Comparison of ENCODE assay signal across 16 cellular contexts in genomic region chr17:81741594-81742452, GRCh38. TPM values are rescaled to one million over a fixed set of nuclear protein-coding genes. Genes with fewer than 3 reads are reported as not detected.
DNase-seq lines count a peak whose midpoint lies in the region; ATAC-seq, FAIRE-seq and TF ChIP-seq lines count a peak whose summit lies in the region.
"Had no signal": no experiment of that assay in that cellular context is flagged by ENCODE, and none has a peak within 500 bp of the region (broad histone marks: within the 10 kb centered on the region; RNA-seq: fewer than 3 reads in every experiment).

No MANE protein-coding gene starts in this region.

- H4K20me1 ChIP-seq in HepG2 (ENCODE audit: insufficient read depth, low read length): no peaks in the 10 kb centered on the region

- peaks cover 2% of the 10 kb centered on the region for H3K4me1 Mint-ChIP-seq in activated CD8-positive, alpha-beta T cell treated with anti-CD3 and anti-CD28 coated beads, Interleukin-2, amount 10 ng/mL, durations not matched to agents 7 days and 5 days (ENCODE audit: low read depth)

- intact Hi-C loops in HepG2 (cut with micrococcal nuclease; ENCODE audit: unreplicated experiment) (no loop called here), thyroid gland (cut with DNase I) (no loop called here), vagina (cut with DNase I) (no loop called here)

- H3K27ac ChIP-seq in HepG2 (ENCODE audit: extremely low read length, insufficient read depth, low read length) (no peak overlapping the region), upper lobe of left lung (no peak overlapping the region), thyroid gland (no peak overlapping the region), vagina (no peak overlapping the region)
- H3K27ac ChIP-seq: tibial nerve had no signal

- H2AFZ ChIP-seq in HepG2 (ENCODE audit: low read length): no peak overlapping the region

- CTCF ChIA-PET in activated CD8-positive, alpha-beta T cell treated with anti-CD3 and anti-CD28 coated beads, Interleukin-2, amount 10 ng/mL, durations not matched to agents 7 days and 5 days (lab: Charles Lee): no interaction called here
- CTCF ChIA-PET in HepG2 (lab: Yijun Ruan, JAX; ENCODE audit: low intra/inter-chr PET ratio, low total read pairs): no interaction called here

- H3K4me3 Mint-ChIP-seq in activated CD8-positive, alpha-beta T cell treated with anti-CD3 and anti-CD28 coated beads, Interleukin-2, amount 10 ng/mL, durations not matched to agents 7 days and 5 days: no peak overlapping the region

- H3K27me3 ChIP-seq in HepG2 (ENCODE audit: control insufficient read depth in 1 of 2, insufficient read depth in 2 of 2, low read length in 2 of 2): peaks cover 2 to 43% of the 10 kb centered on the region in 2 experiments; a peak in 4 of 5 replicates
- no peaks in the 10 kb centered on the region for H3K27me3 ChIP-seq in upper lobe of left lung
- H3K27me3 ChIP-seq in thyroid gland: no peaks in the 10 kb centered on the region
- H3K27me3 ChIP-seq in vagina: no peaks in the 10 kb centered on the region

- H3K36me3 Mint-ChIP-seq in activated CD8-positive, alpha-beta T cell treated with anti-CD3 and anti-CD28 coated beads, Interleukin-2, amount 10 ng/mL, durations not matched to agents 7 days and 5 days (ENCODE audit: low read depth): no peaks in the 10 kb centered on the region
- H3K36me3 Mint-ChIP-seq: activated naive CD4-positive, alpha-beta T cell treated with anti-CD3 and anti-CD28 coated beads, Interleukin-2, amount 50 U/mL, for 72 hours had no signal

- H3K9me3 Mint-ChIP-seq in activated CD8-positive, alpha-beta T cell treated with anti-CD3 and anti-CD28 coated beads, Interleukin-2, amount 10 ng/mL, durations not matched to agents 7 days and 5 days (ENCODE audit: insufficient read depth): no peaks in the 10 kb centered on the region
- H3K9me3 Mint-ChIP-seq: activated naive CD4-positive, alpha-beta T cell treated with anti-CD3 and anti-CD28 coated beads, Interleukin-2, amount 50 U/mL, for 72 hours had no signal

- WGBS in HepG2 (ENCODE audit: low lambda C conversion rate): 19% methylated on average over 11 of the region's 26 CpGs
- WGBS in upper lobe of left lung, 2 donors: 42 to 51% methylated on average over 11 to 14 of the region's 26 CpGs
- 46 to 64% methylated on average over 8 to 17 of the region's 26 CpGs for WGBS in thyroid gland, 2 donors

- peak; percentile 64 for ATAC-seq in activated CD8-positive, alpha-beta T cell treated with anti-CD3 and anti-CD28 coated beads, Interleukin-2, amount 10 ng/mL, durations not matched to agents 7 days and 5 days
- ATAC-seq in HepG2 (peak; percentile 69), upper lobe of left lung (ENCODE audit: low FRiP score in 2 of 2) (peak; percentile 14 to 51)

- POLR2A ChIA-PET in activated CD8-positive, alpha-beta T cell treated with anti-CD3 and anti-CD28 coated beads, Interleukin-2, amount 10 ng/mL, durations not matched to agents 7 days and 5 days (lab: Charles Lee): no interaction called here
- POLR2A ChIA-PET in HepG2 (lab: Yijun Ruan, JAX): no interaction called here

- TF ChIP-seq RAD21 in HepG2 (CRISPR knock-in tag; IDR thresholded peaks at IDR 0.05): no peak

- H3K9ac ChIP-seq in HepG2 (ENCODE audit: insufficient read depth, low read depth, low read length): no peak overlapping the region

- peaks cover 10% of the 10 kb centered on the region for H3K27me3 Mint-ChIP-seq in activated CD8-positive, alpha-beta T cell treated with anti-CD3 and anti-CD28 coated beads, Interleukin-2, amount 10 ng/mL, durations not matched to agents 7 days and 5 days (ENCODE audit: low read depth)

- in situ Hi-C loops in HepG2 (cut with HindIII; ENCODE audit: extremely low pct_ligation_motif_present, low pct_unique_long_range_greater_than_20kb): no loop called here

- TF ChIP-seq POLR2A in HepG2 (IDR thresholded peaks at IDR 0.05; ENCODE audit: insufficient read depth in 1 of 2, low read depth in 2 of 2, low read length in 2 of 2): no peak
- TF ChIP-seq POLR2A in upper lobe of left lung (IDR thresholded peaks at IDR 0.05): no peak
- TF ChIP-seq POLR2A in thyroid gland (IDR thresholded peaks at IDR 0.05): no peak
- no peak for TF ChIP-seq POLR2A in vagina (IDR thresholded peaks at IDR 0.05)

- no peaks in the 10 kb centered on the region for H3K9me3 ChIP-seq in HepG2 (ENCODE audit: low read length)
- no peaks in the 10 kb centered on the region for H3K9me3 ChIP-seq in upper lobe of left lung
- no peaks in the 10 kb centered on the region for H3K9me3 ChIP-seq in thyroid gland
- H3K9me3 ChIP-seq in vagina: no peaks in the 10 kb centered on the region
- H3K9me3 ChIP-seq: tibial nerve had no signal

- H3K36me3 ChIP-seq in HepG2 (replicated peaks in 1 of 2; ENCODE audit: control insufficient read depth in 1 of 2, insufficient read depth in 2 of 2, low read length in 2 of 2) (no peaks in the 10 kb centered on the region), upper lobe of left lung (no peaks in the 10 kb centered on the region), thyroid gland (no peaks in the 10 kb centered on the region), vagina (no peaks in the 10 kb centered on the region)
- H3K36me3 ChIP-seq: tibial nerve had no signal

- peak overlapping the region; percentile 69 for H3K27ac Mint-ChIP-seq in activated CD8-positive, alpha-beta T cell treated with anti-CD3 and anti-CD28 coated beads, Interleukin-2, amount 10 ng/mL, durations not matched to agents 7 days and 5 days
- H3K27ac Mint-ChIP-seq: activated naive CD4-positive, alpha-beta T cell treated with anti-CD3 and anti-CD28 coated beads, Interleukin-2, amount 50 U/mL, for 72 hours had no signal

- peak overlapping the region in 1 of 3 experiments; percentile 38; a peak in 1 of 6 replicates for H3K4me3 ChIP-seq in HepG2 (replicated peaks in 1 of 3; ENCODE audit: insufficient read depth in 1 of 3, low read depth in 2 of 3, low read length in 3 of 3)
- no peak overlapping the region for H3K4me3 ChIP-seq in upper lobe of left lung
- no peak overlapping the region for H3K4me3 ChIP-seq in thyroid gland (replicated peaks in 1 of 3)
- no peak overlapping the region for H3K4me3 ChIP-seq in vagina
- H3K4me3 ChIP-seq: tibial nerve had no signal

- no peaks in the 10 kb centered on the region for H3K79me2 ChIP-seq in HepG2 (ENCODE audit: insufficient read depth, low read length)

- peak; percentile 55 for DNase-seq in activated effector memory CD4-positive, alpha-beta T cell treated with anti-CD3 and anti-CD28 coated beads, Interleukin-2, amount 50 U/mL, for 16 hours
- no peak for DNase-seq in activated effector memory CD4-positive, alpha-beta T cell treated with Interleukin-2 at 50 U/mL for 16 hours
- no peak for DNase-seq in activated CD8-positive, alpha-beta T cell treated with anti-CD3 and anti-CD28 coated beads, Interleukin-2, amount 10 ng/mL, durations not matched to agents 7 days and 5 days
- DNase-seq in HepG2 (ENCODE audit: low spot score) (no peak), upper lobe of left lung (peak in 1 of 2 donors; percentile 63), thyroid gland (no peak), vagina (ENCODE audit: extremely low spot score in 2 of 2) (no peak)
- DNase-seq in NK-92 treated with Interleukin-12 subunit alpha and Interleukin-12 subunit beta, amount 100 ng/mL, for 24 hours (lab: John Stamatoyannopoulos, UW): no peak
- DNase-seq: activated CD4-positive, CD25-positive, alpha-beta regulatory T cell treated with anti-CD3 and anti-CD28 coated beads, Interleukin-2, amount 50 U/mL, for 72 hours; NCI-H1092 treated with DMSO at 0.1 percent for 48 hours; stimulated activated CD4-positive, alpha-beta T cell treated with anti-CD3 and anti-CD28 coated beads, Interleukin-4, amount 100 ng/mL, for 1 hour; stimulated activated CD8-positive, alpha-beta memory T cell treated with anti-CD3 and anti-CD28 coated beads, Interleukin-4, amount 100 ng/mL, for 48 hours had no signal

- H3K4me2 ChIP-seq in HepG2 (ENCODE audit: low read depth, low read length): peak overlapping the region; percentile 51

- no peak for TF ChIP-seq CTCF in HepG2 (CRISPR knock-in tag; IDR thresholded peaks at IDR 0.05)
- TF ChIP-seq CTCF in upper lobe of left lung (IDR thresholded peaks at IDR 0.05): no peak
- TF ChIP-seq CTCF in thyroid gland (IDR thresholded peaks at IDR 0.05): no peak
- TF ChIP-seq CTCF in vagina (IDR thresholded peaks at IDR 0.05): no peak

- no TSS peak for BruUV-seq in HepG2 (replicated peaks; lab: Mats Ljungman, UMichigan)

- H3K4me1 ChIP-seq in HepG2 (ENCODE audit: insufficient read depth, low read length): peaks cover 23% of the 10 kb centered on the region
- H3K4me1 ChIP-seq in upper lobe of left lung: peaks cover 0 to 14% (median 6%) of the 10 kb centered on the region in 4 donors
- H3K4me1 ChIP-seq in thyroid gland: no peaks in the 10 kb centered on the region
- no peaks in the 10 kb centered on the region for H3K4me1 ChIP-seq in vagina

- no peak for TF ChIP-seq EP300 in HepG2 (IDR thresholded peaks at IDR 0.05; ENCODE audit: low read depth in 2 of 2, low read length in 2 of 2)
- no peak for TF ChIP-seq EP300 in HepG2 (CRISPR knock-in tag; IDR thresholded peaks at IDR 0.05; ENCODE audit: borderline replicate concordance)
- no peak for TF ChIP-seq EP300 in upper lobe of left lung (IDR thresholded peaks at IDR 0.05)

- FAIRE-seq in HepG2 (lab: Jason Lieb, UNC): no peak
- FAIRE-seq: bronchial epithelial cell, kidney had no signal

RNA-seq across cellular contexts. Expression of gene SLC25A10, which starts 29.7 kb away (rescaled TPM):
- total RNA-seq in activated CD8-positive, alpha-beta T cell treated with anti-CD3 and anti-CD28 coated beads, Interleukin-2, amount 10 ng/mL, durations not matched to agents 7 days and 5 days: 10 to 100 TPM; 39.2 to 40.4 TPM
- total RNA-seq in HepG2 (2016; rRNA removed; fragmentation: Illumina TruSeq; extraction: Trizol): 111 and 140 TPM in 2 replicates
- total RNA-seq in HepG2 (2016; cell fraction: cytosol; rRNA removed; fragmentation: Illumina TruSeq; extraction: Trizol; ENCODE audit: low read depth): 76.5 and 89.9 TPM in 2 replicates
- total RNA-seq in HepG2 (2016; cell fraction: insoluble cytoplasmic fraction; rRNA removed; fragmentation: Illumina TruSeq; extraction: Trizol): 100 and 147 TPM in 2 replicates
- total RNA-seq in HepG2 (2016; cell fraction: membrane; rRNA removed; fragmentation: Illumina TruSeq; extraction: Trizol): 143 and 165 TPM in 2 replicates
- total RNA-seq in HepG2 (2016; cell fraction: nucleus; rRNA removed; fragmentation: Illumina TruSeq; extraction: Trizol): 53.5 and 61.2 TPM in 2 replicates
- 46.5 and 59.7 TPM in 2 replicates for polyA plus RNA-seq in HepG2 (2011; rRNA removed)
- polyA plus RNA-seq in HepG2 (2011; cell fraction: cytosol; rRNA removed): 37.0 and 59.3 TPM in 2 replicates
- polyA plus RNA-seq in HepG2 (2011; cell fraction: nucleus; rRNA removed): 97.5 and 120 TPM in 2 replicates
- 28.3 and 32.0 TPM in 2 replicates for polyA plus RNA-seq in HepG2 (2012)
- 77.4 and 92.5 TPM in 2 replicates for polyA plus RNA-seq in HepG2 (2016; cell fraction: cytosol; fragmentation: Illumina TruSeq; extraction: Trizol; ENCODE audit: low read depth)
- polyA plus RNA-seq in HepG2 (2016; cell fraction: insoluble cytoplasmic fraction; fragmentation: Illumina TruSeq; extraction: Trizol; ENCODE audit: low read depth): 90.7 and 117 TPM in 2 replicates
- polyA plus RNA-seq in HepG2 (2016; cell fraction: membrane; fragmentation: Illumina TruSeq; extraction: Trizol; ENCODE audit: low read depth): 117 and 123 TPM in 2 replicates
- 106 and 108 TPM in 2 replicates for polyA plus RNA-seq in HepG2 (2016; cell fraction: nucleus; fragmentation: Illumina TruSeq; extraction: Trizol; ENCODE audit: insufficient read depth, low read depth)
- 55.9 and 103 TPM in 2 replicates for polyA minus RNA-seq in HepG2 (2011; rRNA and poly(A)+ RNA removed; ENCODE audit: low replicate concordance)
- polyA minus RNA-seq in HepG2 (2011; cell fraction: cytosol; rRNA and poly(A)+ RNA removed): 23.3 and 25.9 TPM in 2 replicates
- polyA minus RNA-seq in HepG2 (2011; cell fraction: nucleus; rRNA and poly(A)+ RNA removed): 32.0 and 34.5 TPM in 2 replicates
- 10 to 100 TPM in 5 of 6 donors, 1 to 10 TPM in 1; 9.9 to 20.2 (median 12.7) TPM for total RNA-seq in upper lobe of left lung
- total RNA-seq in thyroid gland: 10 to 100 TPM in 3 of 4 donors, 1 to 10 TPM in 1; 8.9 to 26.3 (median 20.8) TPM
- total RNA-seq in vagina: 2.9 TPM

RNA-seq across cellular contexts. Expression of gene MRPL12, which starts 38.7 kb away (rescaled TPM):
- total RNA-seq in activated CD8-positive, alpha-beta T cell treated with anti-CD3 and anti-CD28 coated beads, Interleukin-2, amount 10 ng/mL, durations not matched to agents 7 days and 5 days: 100 to 1,000 TPM; 102 to 104 TPM
- total RNA-seq in HepG2 (2016; rRNA removed; fragmentation: Illumina TruSeq; extraction: Trizol) (39.1 and 72.5 TPM in 2 replicates), upper lobe of left lung (10 to 100 TPM; 29.3 to 69.8 (median 47.8) TPM), thyroid gland (10 to 100 TPM; 30.7 to 89.3 (median 46.4) TPM), vagina (77.3 TPM)
- total RNA-seq in HepG2 (2016; cell fraction: cytosol; rRNA removed; fragmentation: Illumina TruSeq; extraction: Trizol; ENCODE audit: low read depth): 76.8 and 84.3 TPM in 2 replicates
- total RNA-seq in HepG2 (2016; cell fraction: insoluble cytoplasmic fraction; rRNA removed; fragmentation: Illumina TruSeq; extraction: Trizol): 47.2 and 70.7 TPM in 2 replicates
- 95.6 and 107 TPM in 2 replicates for total RNA-seq in HepG2 (2016; cell fraction: membrane; rRNA removed; fragmentation: Illumina TruSeq; extraction: Trizol)
- total RNA-seq in HepG2 (2016; cell fraction: nucleus; rRNA removed; fragmentation: Illumina TruSeq; extraction: Trizol): 26.8 and 29.8 TPM in 2 replicates
- polyA plus RNA-seq in HepG2 (2011; rRNA removed): 94.1 and 112 TPM in 2 replicates
- polyA plus RNA-seq in HepG2 (2011; cell fraction: cytosol; rRNA removed): 137 and 215 TPM in 2 replicates
- 94.6 and 96.1 TPM in 2 replicates for polyA plus RNA-seq in HepG2 (2011; cell fraction: nucleus; rRNA removed)
- polyA plus RNA-seq in HepG2 (2012): 83.0 and 86.6 TPM in 2 replicates
- polyA plus RNA-seq in HepG2 (2016; cell fraction: cytosol; fragmentation: Illumina TruSeq; extraction: Trizol; ENCODE audit: low read depth): 367 and 487 TPM in 2 replicates
- 281 and 289 TPM in 2 replicates for polyA plus RNA-seq in HepG2 (2016; cell fraction: insoluble cytoplasmic fraction; fragmentation: Illumina TruSeq; extraction: Trizol; ENCODE audit: low read depth)
- polyA plus RNA-seq in HepG2 (2016; cell fraction: membrane; fragmentation: Illumina TruSeq; extraction: Trizol; ENCODE audit: low read depth): 273 and 345 TPM in 2 replicates
- polyA plus RNA-seq in HepG2 (2016; cell fraction: nucleus; fragmentation: Illumina TruSeq; extraction: Trizol; ENCODE audit: insufficient read depth, low read depth): 148 and 167 TPM in 2 replicates
- 58.6 and 62.0 TPM in 2 replicates for polyA minus RNA-seq in HepG2 (2011; rRNA and poly(A)+ RNA removed; ENCODE audit: low replicate concordance)
- 34.6 and 36.8 TPM in 2 replicates for polyA minus RNA-seq in HepG2 (2011; cell fraction: cytosol; rRNA and poly(A)+ RNA removed)
- polyA minus RNA-seq in HepG2 (2011; cell fraction: nucleus; rRNA and poly(A)+ RNA removed): 24.0 and 29.4 TPM in 2 replicates

RNA-seq across cellular contexts. Expression of gene HGS, which starts 58.0 kb away (rescaled TPM):
- total RNA-seq in activated CD8-positive, alpha-beta T cell treated with anti-CD3 and anti-CD28 coated beads, Interleukin-2, amount 10 ng/mL, durations not matched to agents 7 days and 5 days: 100 to 1,000 TPM; 107 to 128 TPM
- total RNA-seq in HepG2 (2016; rRNA removed; fragmentation: Illumina TruSeq; extraction: Trizol) (54.1 and 73.3 TPM in 2 replicates), upper lobe of left lung (100 to 1,000 TPM in 4 of 6 donors, 10 to 100 TPM in 2; 74.7 to 164 (median 108) TPM), thyroid gland (10 to 100 TPM; 62.9 to 98.3 (median 67.3) TPM), vagina (72.9 TPM)
- total RNA-seq in HepG2 (2016; cell fraction: cytosol; rRNA removed; fragmentation: Illumina TruSeq; extraction: Trizol; ENCODE audit: low read depth): 23.7 and 25.3 TPM in 2 replicates
- 46.3 and 75.5 TPM in 2 replicates for total RNA-seq in HepG2 (2016; cell fraction: insoluble cytoplasmic fraction; rRNA removed; fragmentation: Illumina TruSeq; extraction: Trizol)
- total RNA-seq in HepG2 (2016; cell fraction: membrane; rRNA removed; fragmentation: Illumina TruSeq; extraction: Trizol): 26.2 and 27.2 TPM in 2 replicates
- total RNA-seq in HepG2 (2016; cell fraction: nucleus; rRNA removed; fragmentation: Illumina TruSeq; extraction: Trizol): 61.6 and 70.3 TPM in 2 replicates
- polyA plus RNA-seq in HepG2 (2011; rRNA removed): 78.1 and 85.3 TPM in 2 replicates
- polyA plus RNA-seq in HepG2 (2011; cell fraction: cytosol; rRNA removed): 23.0 and 37.1 TPM in 2 replicates
- 599 and 842 TPM in 2 replicates for polyA plus RNA-seq in HepG2 (2011; cell fraction: nucleus; rRNA removed)
- polyA plus RNA-seq in HepG2 (2012): 50.3 and 58.5 TPM in 2 replicates
- 10.3 and 14.6 TPM in 2 replicates for polyA plus RNA-seq in HepG2 (2016; cell fraction: cytosol; fragmentation: Illumina TruSeq; extraction: Trizol; ENCODE audit: low read depth)
- 49.0 and 65.5 TPM in 2 replicates for polyA plus RNA-seq in HepG2 (2016; cell fraction: insoluble cytoplasmic fraction; fragmentation: Illumina TruSeq; extraction: Trizol; ENCODE audit: low read depth)
- polyA plus RNA-seq in HepG2 (2016; cell fraction: membrane; fragmentation: Illumina TruSeq; extraction: Trizol; ENCODE audit: low read depth): 20.0 and 26.0 TPM in 2 replicates
- 239 and 240 TPM in 2 replicates for polyA plus RNA-seq in HepG2 (2016; cell fraction: nucleus; fragmentation: Illumina TruSeq; extraction: Trizol; ENCODE audit: insufficient read depth, low read depth)
- 124 and 132 TPM in 2 replicates for polyA minus RNA-seq in HepG2 (2011; rRNA and poly(A)+ RNA removed; ENCODE audit: low replicate concordance)
- 22.8 and 27.9 TPM in 2 replicates for polyA minus RNA-seq in HepG2 (2011; cell fraction: cytosol; rRNA and poly(A)+ RNA removed)
- polyA minus RNA-seq in HepG2 (2011; cell fraction: nucleus; rRNA and poly(A)+ RNA removed): 76.9 and 79.1 TPM in 2 replicates

RNA-seq across cellular contexts. Expression of gene ARL16, which starts 58.2 kb away (rescaled TPM):
- 10 to 100 TPM; 21.3 to 28.4 TPM for total RNA-seq in activated CD8-positive, alpha-beta T cell treated with anti-CD3 and anti-CD28 coated beads, Interleukin-2, amount 10 ng/mL, durations not matched to agents 7 days and 5 days
- 18.8 and 20.8 TPM in 2 replicates for total RNA-seq in HepG2 (2016; rRNA removed; fragmentation: Illumina TruSeq; extraction: Trizol)
- total RNA-seq in HepG2 (2016; cell fraction: cytosol; rRNA removed; fragmentation: Illumina TruSeq; extraction: Trizol; ENCODE audit: low read depth): 17.5 and 20.2 TPM in 2 replicates
- 21.5 and 21.9 TPM in 2 replicates for total RNA-seq in HepG2 (2016; cell fraction: insoluble cytoplasmic fraction; rRNA removed; fragmentation: Illumina TruSeq; extraction: Trizol)
- total RNA-seq in HepG2 (2016; cell fraction: membrane; rRNA removed; fragmentation: Illumina TruSeq; extraction: Trizol): 24.3 and 26.3 TPM in 2 replicates
- total RNA-seq in HepG2 (2016; cell fraction: nucleus; rRNA removed; fragmentation: Illumina TruSeq; extraction: Trizol): 10.5 and 14.3 TPM in 2 replicates
- 30.8 and 32.1 TPM in 2 replicates for polyA plus RNA-seq in HepG2 (2011; rRNA removed)
- 30.7 and 36.8 TPM in 2 replicates for polyA plus RNA-seq in HepG2 (2011; cell fraction: cytosol; rRNA removed)
- polyA plus RNA-seq in HepG2 (2011; cell fraction: nucleus; rRNA removed): 21.1 and 26.0 TPM in 2 replicates
- 16.3 and 19.8 TPM in 2 replicates for polyA plus RNA-seq in HepG2 (2012)
- polyA plus RNA-seq in HepG2 (2016; cell fraction: cytosol; fragmentation: Illumina TruSeq; extraction: Trizol; ENCODE audit: low read depth): 22.8 and 26.9 TPM in 2 replicates
- 25.4 and 25.5 TPM in 2 replicates for polyA plus RNA-seq in HepG2 (2016; cell fraction: insoluble cytoplasmic fraction; fragmentation: Illumina TruSeq; extraction: Trizol; ENCODE audit: low read depth)
- 24.7 and 30.0 TPM in 2 replicates for polyA plus RNA-seq in HepG2 (2016; cell fraction: membrane; fragmentation: Illumina TruSeq; extraction: Trizol; ENCODE audit: low read depth)
- 41.6 and 53.5 TPM in 2 replicates for polyA plus RNA-seq in HepG2 (2016; cell fraction: nucleus; fragmentation: Illumina TruSeq; extraction: Trizol; ENCODE audit: insufficient read depth, low read depth)
- polyA minus RNA-seq in HepG2 (2011; rRNA and poly(A)+ RNA removed; ENCODE audit: low replicate concordance): 17.2 and 24.1 TPM in 2 replicates
- 4.7 and 5.4 TPM in 2 replicates for polyA minus RNA-seq in HepG2 (2011; cell fraction: cytosol; rRNA and poly(A)+ RNA removed)
- 10.7 and 14.5 TPM in 2 replicates for polyA minus RNA-seq in HepG2 (2011; cell fraction: nucleus; rRNA and poly(A)+ RNA removed)
- 10 to 100 TPM; 16.9 to 47.1 (median 20.5) TPM for total RNA-seq in upper lobe of left lung
- 10 to 100 TPM; 29.7 to 46.5 (median 37.2) TPM for total RNA-seq in thyroid gland
- 24.1 TPM for total RNA-seq in vagina
